Comparison of ENCODE assay signal across 8 cellular contexts in the genomic region with DNA sequence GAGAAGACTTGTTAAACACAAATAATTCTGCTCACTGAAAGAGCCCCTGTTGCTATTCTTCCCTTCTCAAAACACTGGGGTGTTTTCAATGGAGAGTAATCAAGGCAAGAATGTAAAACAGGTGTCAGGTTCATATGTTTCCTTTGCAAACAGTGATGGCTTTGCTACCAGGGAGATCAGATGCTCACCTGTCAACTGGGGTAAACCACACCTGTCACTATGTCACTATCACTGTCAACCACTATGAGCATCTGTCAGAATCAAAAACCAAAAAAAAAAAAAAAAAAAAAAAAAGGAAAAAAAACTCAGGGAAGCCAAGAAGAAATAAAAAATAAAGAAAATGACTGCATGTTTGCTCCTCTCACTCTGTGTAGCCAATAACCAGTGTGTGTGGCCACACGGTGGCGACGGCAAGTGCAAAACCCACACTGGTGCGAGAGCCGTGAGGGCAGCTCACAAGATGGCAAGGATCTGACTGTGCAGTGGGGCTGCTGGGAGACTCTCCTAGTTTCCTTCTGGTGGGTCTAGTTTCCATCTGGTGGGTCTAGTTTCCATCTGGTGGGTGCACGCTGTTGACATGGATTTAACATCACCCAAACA. TPM values are rescaled to one million over a fixed set of nuclear protein-coding genes. Genes with fewer than 3 reads are reported as not detected.
DNase-seq lines count a peak whose midpoint lies in the region; ATAC-seq, FAIRE-seq and TF ChIP-seq lines count a peak whose summit lies in the region.

No MANE protein-coding gene starts in this region.

- no peaks in the 10 kb centered on the region for H3K4me1 ChIP-seq in PC-3 (ENCODE audit: insufficient read depth, low read length)

- no peak overlapping the region for H2AFZ ChIP-seq in PC-3 (ENCODE audit: low read length)

- H3K27me3 ChIP-seq in PC-3 (ENCODE audit: low read length) (no peaks in the 10 kb centered on the region), brain microvascular endothelial cell (replicated peaks) (no peaks in the 10 kb centered on the region)

- H3K4me3 ChIP-seq in PC-3 (ENCODE audit: low read length) (no peak overlapping the region), brain microvascular endothelial cell (ENCODE audit: low read depth, low read length) (no peak overlapping the region)

- intact Hi-C loops in PC-3 (cut with micrococcal nuclease): no loop called here

- H4K20me1 ChIP-seq in PC-3 (ENCODE audit: low read length): peaks cover 89% of the 10 kb centered on the region

- no peaks in the 10 kb centered on the region for H3K9me2 ChIP-seq in PC-3 (replicated peaks; ENCODE audit: low read length)

- in situ Hi-C loops in brain microvascular endothelial cell (cut with HindIII; ENCODE audit: low pct_ligation_motif_present, low sequenced_read_pairs): no loop called here

- peak; percentile 13 for DNase-seq in PC-3
- DNase-seq in brain microvascular endothelial cell: no peak
- peak; percentile 63 for DNase-seq in midbrain (lab: John Stamatoyannopoulos, UW)
- no peak for DNase-seq in NCI-H1105 treated with DMSO at 0.1 percent for 48 hours (lab: John Stamatoyannopoulos, UW)
- no peak for DNase-seq in middle frontal gyrus (ENCODE audit: extremely low spot score, low spot score)
- DNase-seq in GM12892 (ENCODE audit: insufficient read length): no peak

- TF ChIP-seq POLR2A in GM12892 (IDR thresholded peaks at IDR 0.05; ENCODE audit: low read depth, low read length): no peak; the same call in 1 of the 2 replicates

- H3K4me2 ChIP-seq in PC-3 (ENCODE audit: low read length): no peak overlapping the region

- ATAC-seq in PC-3: no peak; the same call in 1 of the 2 replicates

- no peaks in the 10 kb centered on the region for H3K9me3 ChIP-seq in PC-3 (ENCODE audit: low read length)

- no peak overlapping the region for H3K9ac ChIP-seq in PC-3 (ENCODE audit: low read length)

- H3K79me2 ChIP-seq in PC-3 (ENCODE audit: low read length): peaks cover 99% of the 10 kb centered on the region

- no peaks in the 10 kb centered on the region for H3F3A ChIP-seq in PC-3 (ENCODE audit: low read length, unreplicated experiment)

- H3K36me3 ChIP-seq in PC-3 (ENCODE audit: low read depth, low read length) (peaks cover 89% of the 10 kb centered on the region), brain microvascular endothelial cell (replicated peaks) (peaks cover 83% of the 10 kb centered on the region)

- POLR2A ChIA-PET in PC-3 (lab: Charles Lee; ENCODE audit: unreplicated experiment): no interaction called here

- peak; percentile 53 for TF ChIP-seq CTCF in 22Rv1 (IDR thresholded peaks at IDR 0.05)
- peak; percentile 62 for TF ChIP-seq CTCF in GM12872 (IDR thresholded peaks at IDR 0.05; ENCODE audit: insufficient read depth, low read depth, low read length)
- peak; percentile 53 for TF ChIP-seq CTCF in PC-3 (conservative IDR thresholded peaks at IDR 0.05; ENCODE audit: low read depth, low read length)
- TF ChIP-seq CTCF in brain microvascular endothelial cell (IDR thresholded peaks at IDR 0.05; ENCODE audit: low read depth, low read length, missing control alignments): peak; percentile 61

- FAIRE-seq in GM12892 (lab: Jason Lieb, UNC): no peak

- CTCF ChIA-PET in PC-3 (lab: Charles Lee): no interaction called here

- H3K27ac ChIP-seq in 22Rv1: no peak overlapping the region
- H3K27ac ChIP-seq in PC-3 (ENCODE audit: low read length): no peak overlapping the region
- H3K27ac ChIP-seq in brain microvascular endothelial cell: no peak overlapping the region

- BruUV-seq in PC-3 (replicated peaks; lab: Mats Ljungman, UMichigan): no TSS peak

RNA-seq across cellular contexts. Expression of a gene that starts 22.7 kb away (rescaled TPM):
- total RNA-seq in PC-3 (2014; rRNA removed): 188 and 215 TPM in 2 replicates
- polyA plus RNA-seq in GM12892 (2012; ENCODE audit: missing spikeins): 48.8 TPM

Comparison
In these comparisons a context has a peak if more than half of its experiments do, and no peak if none do; other contexts are left out.
1. DNase-seq: peak in PC-3 (single experiment) and midbrain (single experiment); none in brain microvascular endothelial cell (single experiment), NCI-H1105 treated with DMSO at 0.1 percent for 48 hours (single experiment), middle frontal gyrus (single experiment) and GM12892 (single experiment).
2. Peak in every context shown above with its lines, with median percentiles within 50 percentile points of each other: CTCF ChIP-seq.